In genomic region chr16:64225036-64225435, GRCh38 we compare ENCODE assay signal across 2 cellular contexts.
TF ChIP-seq lines count a peak whose summit lies in the region.

No MANE protein-coding gene starts in this region.

TF ChIP-seq in SK-N-SH, 30 proteins besides CTCF, POLR2A, EP300 and RAD21 (continued from another document):
- TF ChIP-seq USF2 (IDR thresholded peaks at IDR 0.05; ENCODE audit: borderline replicate concordance, low read depth, low read length) = no peak
- TF ChIP-seq TEAD4 (IDR thresholded peaks at IDR 0.05; ENCODE audit: borderline replicate concordance, insufficient read depth) = no peak
- no peak for TF ChIP-seq USF1 (IDR thresholded peaks at IDR 0.05; ENCODE audit: borderline replicate concordance, low read depth)
- TF ChIP-seq JUND (IDR thresholded peaks at IDR 0.05) = no peak
- TF ChIP-seq TCF12 (IDR thresholded peaks at IDR 0.05) = no peak
- no peak for TF ChIP-seq SIN3A (IDR thresholded peaks at IDR 0.05; ENCODE audit: borderline replicate concordance, low read depth, low read length)
- no peak for TF ChIP-seq IRF3 (IDR thresholded peaks at IDR 0.05; ENCODE audit: low read depth, low read length)
- no peak for TF ChIP-seq ELF1 (IDR thresholded peaks at IDR 0.05)
- TF ChIP-seq RFX5 (IDR thresholded peaks at IDR 0.05; ENCODE audit: low read length) = no peak
- no peak for TF ChIP-seq FOXM1 (IDR thresholded peaks at IDR 0.05; ENCODE audit: low read depth)
- no peak for TF ChIP-seq SMC3 (IDR thresholded peaks at IDR 0.05; ENCODE audit: low read depth, low read length)
- no peak for TF ChIP-seq MXI1 (IDR thresholded peaks at IDR 0.05; ENCODE audit: low read depth, low read length)
- no peak for TF ChIP-seq POLR2AphosphoS5 (IDR thresholded peaks at IDR 0.05; ENCODE audit: low read depth, low read length)
- TF ChIP-seq TAF1 (IDR thresholded peaks at IDR 0.05; ENCODE audit: borderline replicate concordance, low read depth, low read length) = no peak
- TF ChIP-seq RCOR1 (IDR thresholded peaks at IDR 0.05; ENCODE audit: low read length) = no peak
TF ChIP-seq in SK-N-SH: peak in this region for 0.

TF ChIP-seq in SK-N-SH treated with all-trans-retinoic acid at 6 μM for 48 hours, 23 proteins besides CTCF, POLR2A, EP300 and RAD21 (continued from another document):
- TF ChIP-seq CSRNP3 (CRISPR knock-in tag; IDR thresholded peaks at IDR 0.05) (no peak), OSR1 (CRISPR knock-in tag; IDR thresholded peaks at IDR 0.05) (no peak), ESRRG (CRISPR knock-in tag; IDR thresholded peaks at IDR 0.05) (no peak), CSDC2 (CRISPR knock-in tag; IDR thresholded peaks at IDR 0.05) (no peak), GLIS3 (CRISPR knock-in tag; IDR thresholded peaks at IDR 0.05) (no peak), RARB (CRISPR knock-in tag; IDR thresholded peaks at IDR 0.05) (no peak), POU6F1 (CRISPR knock-in tag; IDR thresholded peaks at IDR 0.05; ENCODE audit: borderline replicate concordance, low read depth) (no peak), BACH2 (CRISPR knock-in tag; IDR thresholded peaks at IDR 0.05; ENCODE audit: borderline replicate concordance) (no peak), SNAI2 (CRISPR knock-in tag; IDR thresholded peaks at IDR 0.05) (no peak), TSHZ2 (CRISPR knock-in tag; IDR thresholded peaks at IDR 0.05) (no peak), ZFP3 (CRISPR knock-in tag; IDR thresholded peaks at IDR 0.05) (no peak), TOX (CRISPR knock-in tag; IDR thresholded peaks at IDR 0.05; ENCODE audit: borderline replicate concordance) (no peak), ZNF8 (CRISPR knock-in tag; IDR thresholded peaks at IDR 0.05) (no peak), TCF4 (CRISPR knock-in tag; IDR thresholded peaks at IDR 0.05; ENCODE audit: borderline replicate concordance) (no peak), ARNTL (CRISPR knock-in tag; IDR thresholded peaks at IDR 0.05; ENCODE audit: borderline replicate concordance, low read depth) (no peak), ZC3H10 (CRISPR knock-in tag; IDR thresholded peaks at IDR 0.05) (no peak)
